In genomic region chr12:128259556-128260070, GRCh38 we compare ENCODE assay signal across 8 cellular contexts. TPM values are rescaled to one million over a fixed set of nuclear protein-coding genes. Genes with fewer than 3 reads are reported as not detected.
DNase-seq lines count a peak whose midpoint lies in the region; ATAC-seq lines count a peak whose summit lies in the region.

No MANE protein-coding gene starts in this region.

- in situ Hi-C loops in KBM-7 (cut with MboI; ENCODE audit: low pct_unique_long_range_greater_than_20kb, low sequenced_read_pairs), result no loop called here

- ATAC-seq in HG03039 (IDR thresholded peaks at IDR 0.05; ENCODE audit: unreplicated experiment) (no peak), GM21786 (IDR thresholded peaks at IDR 0.05; ENCODE audit: unreplicated experiment) (no peak)

- DNase-seq in DMS79 (lab: John Stamatoyannopoulos, UW), result peak; percentile 57
- peak; percentile 48 for DNase-seq in KBM-7
- peak; percentile 32 for DNase-seq in SW480 (ENCODE audit: low spot score)
- peak; percentile 53 to 63 for DNase-seq in hippocampal formation (lab: John Stamatoyannopoulos, UW)
- no peak for DNase-seq in 8988T

- H3K27ac ChIP-seq in temporal lobe (ENCODE audit: low read depth, low read length), result peak overlapping the region; percentile 89

RNA-seq across cellular contexts. Expression of gene TMEM132C, which starts 7.4 kb away (rescaled TPM):
- 3.9 TPM for total RNA-seq in temporal lobe
